1 cellular context compared by ENCODE assay signal in genomic region chr5:177508837-177509236, GRCh38.
TF ChIP-seq lines count a peak whose summit lies in the region.

No MANE protein-coding gene starts in this region.

TF ChIP-seq in GM12878, 131 proteins besides CTCF, POLR2A, EP300 and RAD21 (continued from another document):
- TF ChIP-seq ZNF622 (IDR thresholded peaks at IDR 0.05) (no peak), NFYA (IDR thresholded peaks at IDR 0.05; ENCODE audit: borderline replicate concordance, low read depth, low read length) (no peak), MAX (IDR thresholded peaks at IDR 0.05; ENCODE audit: low read depth, low read length) (no peak), MEF2B (IDR thresholded peaks at IDR 0.05; ENCODE audit: partially characterized antibody, poor library complexity, severe bottlenecking) (no peak), PAX5 (IDR thresholded peaks at IDR 0.05; ENCODE audit: borderline replicate concordance, low read depth, low read length) (peak; percentile 22; the same call in 1 of the 2 replicates), PKNOX1 (IDR thresholded peaks at IDR 0.05) (no peak), TAF1 (IDR thresholded peaks at IDR 0.05; ENCODE audit: borderline replicate concordance, low read depth, low read length) (peak; percentile 49; the same call in 1 of the 2 replicates), ESRRA (IDR thresholded peaks at IDR 0.05; ENCODE audit: low read length) (no peak), CEBPB (IDR thresholded peaks at IDR 0.05; ENCODE audit: borderline replicate concordance in 1 of 2, low read depth in 2 of 2, low read length in 2 of 2) (no peak), TBL1XR1 (IDR thresholded peaks at IDR 0.05; ENCODE audit: low read depth, low read length) (no peak), CHD2 (IDR thresholded peaks at IDR 0.05; ENCODE audit: borderline replicate concordance, low read depth, low read length) (no peak), BHLHE40 (IDR thresholded peaks at IDR 0.05; ENCODE audit: borderline replicate concordance in 1 of 2, low read depth in 2 of 2, low read length in 1 of 2) (peak in 1 of 2 experiments; percentile 34; a peak in 1 of 4 replicates), RUNX3 (IDR thresholded peaks at IDR 0.05; ENCODE audit: low read length) (no peak), BACH1 (IDR thresholded peaks at IDR 0.05; ENCODE audit: borderline replicate concordance) (no peak), TCF12 (IDR thresholded peaks at IDR 0.05; ENCODE audit: low read depth, low read length) (peak; percentile 92), ASH2L (IDR thresholded peaks at IDR 0.05; ENCODE audit: borderline replicate concordance, low read depth) (no peak), GATAD2B (conservative IDR thresholded peaks at IDR 0.05; ENCODE audit: low read depth) (no peak), SRF (IDR thresholded peaks at IDR 0.05; ENCODE audit: low read depth in 2 of 2, low read length in 2 of 2) (no peak), ELK1 (IDR thresholded peaks at IDR 0.05; ENCODE audit: low read depth, low read length) (no peak), SMAD1 (IDR thresholded peaks at IDR 0.05; ENCODE audit: low read depth, partially characterized antibody) (no peak), ATF3 (IDR thresholded peaks at IDR 0.05; ENCODE audit: borderline replicate concordance, extremely low read depth, low read depth, low read length) (no peak), IRF5 (IDR thresholded peaks at IDR 0.05; ENCODE audit: borderline replicate concordance) (no peak), SUPT20H (IDR thresholded peaks at IDR 0.05; ENCODE audit: borderline replicate concordance, control insufficient read depth, low read depth, low read length) (no peak), SMAD5 (IDR thresholded peaks at IDR 0.05; ENCODE audit: low read depth) (no peak), POLR2AphosphoS2 (IDR thresholded peaks at IDR 0.05; ENCODE audit: low read depth, low read length) (no peak), RFX5 (IDR thresholded peaks at IDR 0.05; ENCODE audit: low read depth, low read length) (no peak), EGR1 (IDR thresholded peaks at IDR 0.05; ENCODE audit: borderline replicate concordance in 1 of 2, low read depth in 2 of 2, low read length in 2 of 2) (peak in 1 of 2 experiments; percentile 92; a peak in 2 of 3 replicates), CREM (IDR thresholded peaks at IDR 0.05; ENCODE audit: low read depth) (no peak), MYB (IDR thresholded peaks at IDR 0.05; ENCODE audit: borderline replicate concordance, low read depth, low read length) (peak; percentile 73; the same call in 1 of the 2 replicates), CBFB (IDR thresholded peaks at IDR 0.05; ENCODE audit: low read depth) (peak; percentile 52; the same call in 1 of the 2 replicates), CUX1 (IDR thresholded peaks at IDR 0.05; ENCODE audit: insufficient replicate concordance, low read depth, low read length) (no peak), PBX3 (IDR thresholded peaks at IDR 0.05; ENCODE audit: insufficient replicate concordance, low read depth, low read length) (no peak), SKIL (IDR thresholded peaks at IDR 0.05; ENCODE audit: low read depth, poor library complexity, severe bottlenecking) (no peak), TCF3 (IDR thresholded peaks at IDR 0.05; ENCODE audit: borderline replicate concordance, insufficient read depth, low read depth, low read length) (peak; percentile 91; the same call in 1 of the 2 replicates), CREB1 (IDR thresholded peaks at IDR 0.05; ENCODE audit: low read depth) (no peak), NBN (IDR thresholded peaks at IDR 0.05) (0 out of 2 replicates have a peak, but pooled peaks have one; percentile 7), SIN3A (IDR thresholded peaks at IDR 0.05; ENCODE audit: low read depth, low read length) (no peak; the same call in 1 of the 2 replicates), ZBTB11 (CRISPR knock-in tag; IDR thresholded peaks at IDR 0.05) (no peak), IRF3 (IDR thresholded peaks at IDR 0.05) (no peak)
